ENCODE assay signal across 19 cellular contexts in genomic region chr1:238581332-238581731, GRCh38.
"Had no signal": no experiment of that assay in that cellular context is flagged by ENCODE, and none has a peak within 500 bp of the region (broad histone marks: within the 10 kb centered on the region; RNA-seq: fewer than 3 reads in every experiment).

No MANE protein-coding gene starts in this region.

- DNase-seq: activated CD4-positive, alpha-beta T cell treated with anti-CD3 and anti-CD28 coated beads for 36 hours; activated CD4-positive, alpha-beta T cell treated with anti-CD3 and anti-CD28 coated beads, Interleukin-2, amount 50 U/mL, for 48 hours; activated gamma-delta T cell treated with Interleukin-2 at 50 U/mL for 16 hours; activated T-cell treated with anti-CD3 and anti-CD28 coated beads for 4 hours; amniotic stem cell; body of pancreas; central memory CD4-positive, alpha-beta T cell; endodermal cell; heart left ventricle; left ventricle myocardium superior; mucosa of descending colon; naive B cell; stimulated activated CD4-positive, alpha-beta T cell treated with anti-CD3 and anti-CD28 coated beads, Interleukin-2, amount 100 ng/mL, for 24 hours; stimulated activated naive CD8-positive, alpha-beta T cell treated with anti-CD3 and anti-CD28 coated beads, Interleukin-15, Interleukin-2, amounts not matched to agents 100 U/mL and 50 U/mL, for 24 hours; substantia nigra had no signal

- H3K4me3 ChIP-seq: body of pancreas, gastroesophageal sphincter, heart left ventricle, mucosa of descending colon, tibial nerve had no signal

- H3K27ac ChIP-seq: body of pancreas, gastroesophageal sphincter, heart left ventricle, tibial nerve had no signal

- H3K4me1 ChIP-seq: body of pancreas, gastroesophageal sphincter, heart left ventricle, tibial nerve had no signal

- H3K9me3 ChIP-seq: body of pancreas had no signal

- ATAC-seq: activated CD4-positive, alpha-beta T cell treated with anti-CD3 and anti-CD28 coated beads for 36 hours; body of pancreas; gastroesophageal sphincter; heart left ventricle; left ventricle myocardium superior; mucosa of descending colon; stimulated activated naive CD8-positive, alpha-beta T cell treated with anti-CD3 and anti-CD28 coated beads, Interleukin-15, Interleukin-2, amounts not matched to agents 100 U/mL and 50 U/mL, for 24 hours had no signal

- FAIRE-seq: colon, urothelium cell line had no signal

- H3K27me3 ChIP-seq: body of pancreas, gastroesophageal sphincter, heart left ventricle, tibial nerve had no signal

- H3K36me3 ChIP-seq: gastroesophageal sphincter, heart left ventricle, tibial nerve had no signal
